ENCODE assay signal across 32 cellular contexts in the genomic region with DNA sequence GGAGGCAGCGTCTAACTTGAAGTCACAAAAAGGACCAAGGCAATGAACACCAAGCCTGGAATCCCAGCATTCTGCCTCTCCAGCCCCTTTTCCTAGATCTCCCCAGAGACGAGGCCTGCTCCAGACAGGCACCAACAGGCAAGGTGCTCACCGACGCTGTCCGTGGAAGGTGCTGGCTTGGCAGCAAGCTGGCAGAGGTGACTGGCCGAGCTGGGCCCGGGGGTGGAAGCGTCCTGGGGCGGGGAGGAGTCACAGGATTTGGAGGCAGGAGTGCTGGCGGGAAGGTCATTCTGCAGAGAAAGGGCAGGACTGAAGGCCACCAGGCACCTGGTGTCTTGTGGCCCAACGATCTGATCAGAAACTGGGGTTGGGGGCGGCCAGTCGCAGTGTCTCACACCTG. TPM values are rescaled to one million over a fixed set of nuclear protein-coding genes. Genes with fewer than 3 reads are reported as not detected.
"Had no signal": no experiment of that assay in that cellular context is flagged by ENCODE, and none has a peak within 500 bp of the region (broad histone marks: within the 10 kb centered on the region; RNA-seq: fewer than 3 reads in every experiment).

No MANE protein-coding gene starts in this region.

- H3K27me3 ChIP-seq: ascending aorta, cardiac muscle cell had no signal

- ATAC-seq: activated CD4-positive, alpha-beta T cell treated with anti-CD3 and anti-CD28 coated beads for 36 hours; activated CD4-positive, CD25-positive, alpha-beta regulatory T cell treated with anti-CD3 and anti-CD28 coated beads, Interleukin-2, amount 50 U/mL, for 24 hours; activated CD8-positive, alpha-beta memory T cell treated with anti-CD3 and anti-CD28 coated beads, Interleukin-2, amount 10 ng/mL, durations not matched to agents 7 days and 5 days; activated CD8-positive, alpha-beta T cell treated with anti-CD3 and anti-CD28 coated beads, Interleukin-2, amount 10 ng/mL, durations not matched to agents 7 days and 5 days; activated naive CD8-positive, alpha-beta T cell treated with anti-CD3 and anti-CD28 coated beads, Interleukin-2, amount 50 U/mL, for 24 hours; WTC11 had no signal

- DNase-seq: activated CD4-positive, alpha-beta memory T cell treated with anti-CD3 and anti-CD28 coated beads, Interleukin-2, amount 10 ng/mL, durations not matched to agents 7 days and 5 days; activated CD4-positive, alpha-beta T cell treated with anti-CD3 and anti-CD28 coated beads for 1 hour; activated CD4-positive, alpha-beta T cell treated with anti-CD3 and anti-CD28 coated beads for 36 hours; activated CD4-positive, alpha-beta T cell treated with anti-CD3 and anti-CD28 coated beads for 48 hours; activated CD4-positive, alpha-beta T cell treated with anti-CD3 and anti-CD28 coated beads, Interleukin-2, amount 10 ng/mL, durations not matched to agents 7 days and 5 days; activated CD4-positive, alpha-beta T cell treated with anti-CD3 and anti-CD28 coated beads, Interleukin-2, amount 50 U/mL, for 48 hours; activated CD4-positive, CD25-positive, alpha-beta regulatory T cell; activated CD8-positive, alpha-beta memory T cell treated with anti-CD3 and anti-CD28 coated beads for 24 hours; activated CD8-positive, alpha-beta memory T cell treated with anti-CD3 and anti-CD28 coated beads, Interleukin-2, amount 10 ng/mL, durations not matched to agents 7 days and 5 days; activated CD8-positive, alpha-beta memory T cell treated with anti-CD3 and anti-CD28 coated beads, Interleukin-2, amount 50 U/mL, for 48 hours; activated CD8-positive, alpha-beta T cell treated with anti-CD3 and anti-CD28 coated beads, Interleukin-2, amount 10 ng/mL, durations not matched to agents 7 days and 5 days; activated effector memory CD4-positive, alpha-beta T cell treated with Interleukin-2 at 50 U/mL for 16 hours; activated gamma-delta T cell; activated naive CD4-positive, alpha-beta T cell treated with anti-CD3 and anti-CD28 coated beads, Interleukin-2, amount 10 ng/mL, durations not matched to agents 7 days and 5 days; activated naive CD4-positive, alpha-beta T cell treated with Interleukin-2 at 50 U/mL for 16 hours; activated naive CD8-positive, alpha-beta T cell treated with anti-CD3 and anti-CD28 coated beads, Interleukin-2, amount 10 ng/mL, durations not matched to agents 7 days and 5 days; activated naive CD8-positive, alpha-beta T cell treated with anti-CD3 and anti-CD28 coated beads, Interleukin-2, amount 50 U/mL, for 24 hours; activated T-cell treated with anti-CD3 and anti-CD28 coated beads, Interleukin-2, amount 50 U/mL, for 24 hours; activated T-cell treated with anti-CD3 and anti-CD28 coated beads, Interleukin-2, amount 50 U/mL, for 48 hours; amygdala; anterior cingulate cortex; caudate nucleus; cerebellar nuclear complex; T-helper 2 cell; T-helper 9 cell; WERI-Rb-1 had no signal

- FAIRE-seq: bronchial epithelial cell, TTC549 had no signal

- H3K4me1 ChIP-seq: ascending aorta had no signal

- H3K27ac ChIP-seq: ascending aorta, cardiac muscle cell, WERI-Rb-1 had no signal

- H3K9me3 ChIP-seq: ascending aorta had no signal

- H3K4me3 ChIP-seq: ascending aorta, cardiac muscle cell had no signal

RNA-seq across cellular contexts. Expression of a gene that starts 33.5 kb away (rescaled TPM):
- total RNA-seq: ascending aorta, bronchial epithelial cell had no signal
